19 cellular contexts compared by ENCODE assay signal in genomic region chr3:128226186-128226725, GRCh38.
"Had no signal": no experiment of that assay in that cellular context is flagged by ENCODE, and none has a peak within 500 bp of the region (broad histone marks: within the 10 kb centered on the region; RNA-seq: fewer than 3 reads in every experiment).

No MANE protein-coding gene starts in this region.

- H3K4me3 ChIP-seq: coronary artery, lower lobe of right lung, pancreas, psoas muscle, right atrium auricular region, tibial artery had no signal

- H3K27ac Mint-ChIP-seq: activated CD4-positive, alpha-beta memory T cell treated with anti-CD3 and anti-CD28 coated beads, Interleukin-2, amount 10 ng/mL, durations not matched to agents 7 days and 5 days; activated naive CD4-positive, alpha-beta T cell treated with anti-CD3 and anti-CD28 coated beads for 36 hours; activated T-cell treated with anti-CD3 and anti-CD28 coated beads, Interleukin-2, amount 50 U/mL, for 72 hours; immature natural killer cell; natural killer cell; T-helper 1 cell treated with Interleukin-12 subunit alpha and Interleukin-12 subunit beta and Interleukin-4 antibody, amounts not matched to agents 30 μg/mL and 1 μg/mL, for 36 hours had no signal

- H3K27me3 ChIP-seq: foreskin keratinocyte, neutrophil, pancreas, right atrium auricular region, tibial artery had no signal

- H3K4me3 Mint-ChIP-seq: activated CD4-positive, alpha-beta memory T cell treated with anti-CD3 and anti-CD28 coated beads, Interleukin-2, amount 10 ng/mL, durations not matched to agents 7 days and 5 days; activated naive CD4-positive, alpha-beta T cell treated with anti-CD3 and anti-CD28 coated beads for 36 hours; activated T-cell treated with anti-CD3 and anti-CD28 coated beads, Interleukin-2, amount 50 U/mL, for 72 hours; immature natural killer cell; natural killer cell; stimulated activated naive CD8-positive, alpha-beta T cell treated with anti-CD3 and anti-CD28 coated beads, Interleukin-15, amount 100 ng/mL, for 72 hours; T-helper 1 cell treated with Interleukin-12 subunit alpha and Interleukin-12 subunit beta and Interleukin-4 antibody, amounts not matched to agents 30 μg/mL and 1 μg/mL, for 36 hours had no signal

- H3K36me3 ChIP-seq: lower lobe of right lung, neutrophil, pancreas, right atrium auricular region, tibial artery had no signal

- H3K4me1 ChIP-seq: foreskin keratinocyte, lower lobe of right lung, pancreas, psoas muscle, right atrium auricular region had no signal

- H3K27ac ChIP-seq: coronary artery, epithelial cell of prostate, foreskin keratinocyte, lower lobe of right lung, neutrophil, pancreas, psoas muscle, right atrium auricular region, tibial artery had no signal

- H3K4me1 Mint-ChIP-seq: activated CD4-positive, alpha-beta memory T cell treated with anti-CD3 and anti-CD28 coated beads, Interleukin-2, amount 10 ng/mL, durations not matched to agents 7 days and 5 days had no signal

- DNase-seq: activated CD4-positive, CD25-positive, alpha-beta regulatory T cell; activated effector memory CD4-positive, alpha-beta T cell treated with Interleukin-2 at 50 U/mL for 16 hours; foreskin keratinocyte; immature natural killer cell; lower lobe of right lung; natural killer cell; T1000; tibial artery had no signal

- H3K27me3 Mint-ChIP-seq: activated CD4-positive, alpha-beta memory T cell treated with anti-CD3 and anti-CD28 coated beads, Interleukin-2, amount 10 ng/mL, durations not matched to agents 7 days and 5 days; stimulated activated naive CD8-positive, alpha-beta T cell treated with anti-CD3 and anti-CD28 coated beads, Interleukin-15, amount 100 ng/mL, for 72 hours had no signal

- H3K9me3 ChIP-seq: pancreas had no signal
